In genomic region chr15:64050281-64051092, GRCh38 we compare ENCODE assay signal across 1 cellular context.
A peak's percentile ranks its signal among the peaks of the same experiment; 100 is the strongest.
TF ChIP-seq lines count a peak whose summit lies in the region.

No MANE protein-coding gene starts in this region.

TF ChIP-seq in HepG2, 621 proteins besides CTCF, POLR2A, EP300 and RAD21 (continued from another document):
- TF ChIP-seq ZNF281 (CRISPR knock-in tag; IDR thresholded peaks at IDR 0.05; ENCODE audit: borderline replicate concordance) = peak; percentile 78; the same call in 1 of the 2 replicates
- no peak for TF ChIP-seq SMC3 (IDR thresholded peaks at IDR 0.05; ENCODE audit: low read length)
- no peak for TF ChIP-seq NFE2L1 (CRISPR knock-in tag; IDR thresholded peaks at IDR 0.05; ENCODE audit: borderline replicate concordance)
- TF ChIP-seq, protein P1, sequence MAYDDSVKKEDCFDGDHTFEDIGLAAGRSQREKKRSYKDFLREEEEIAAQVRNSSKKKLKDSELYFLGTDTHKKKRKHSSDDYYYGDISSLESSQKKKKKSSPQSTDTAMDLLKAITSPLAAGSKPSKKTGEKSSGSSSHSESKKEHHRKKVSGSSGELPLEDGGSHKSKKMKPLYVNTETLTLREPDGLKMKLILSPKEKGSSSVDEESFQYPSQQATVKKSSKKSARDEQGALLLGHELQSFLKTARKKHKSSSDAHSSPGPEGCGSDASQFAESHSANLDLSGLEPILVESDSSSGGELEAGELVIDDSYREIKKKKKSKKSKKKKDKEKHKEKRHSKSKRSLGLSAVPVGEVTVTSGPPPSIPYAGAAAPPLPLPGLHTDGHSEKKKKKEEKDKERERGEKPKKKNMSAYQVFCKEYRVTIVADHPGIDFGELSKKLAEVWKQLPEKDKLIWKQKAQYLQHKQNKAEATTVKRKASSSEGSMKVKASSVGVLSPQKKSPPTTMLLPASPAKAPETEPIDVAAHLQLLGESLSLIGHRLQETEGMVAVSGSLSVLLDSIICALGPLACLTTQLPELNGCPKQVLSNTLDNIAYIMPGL (CRISPR knock-in tag; IDR thresholded peaks at IDR 0.05; ENCODE audit: borderline replicate concordance in 1 of 2, low read depth in 1 of 2) = no peak
- no peak for TF ChIP-seq ZBED4 (CRISPR knock-in tag; IDR thresholded peaks at IDR 0.05; ENCODE audit: borderline replicate concordance)
- TF ChIP-seq ZNF282 (IDR thresholded peaks at IDR 0.05; ENCODE audit: partially characterized antibody) = no peak
- peak; percentile 91 for TF ChIP-seq BCL6 (CRISPR knock-in tag; IDR thresholded peaks at IDR 0.05)
- TF ChIP-seq KDM6A (CRISPR knock-in tag; IDR thresholded peaks at IDR 0.05; ENCODE audit: low read depth) = no peak
- TF ChIP-seq ZNF75D (CRISPR knock-in tag; IDR thresholded peaks at IDR 0.05; ENCODE audit: borderline replicate concordance) = no peak
- TF ChIP-seq FOXA1 (IDR thresholded peaks at IDR 0.05) = no peak
- TF ChIP-seq FOXA1 (CRISPR knock-in tag; IDR thresholded peaks at IDR 0.05) = peak; percentile 40
- no peak for TF ChIP-seq NBN (conservative IDR thresholded peaks at IDR 0.05)
- TF ChIP-seq, protein P2, sequence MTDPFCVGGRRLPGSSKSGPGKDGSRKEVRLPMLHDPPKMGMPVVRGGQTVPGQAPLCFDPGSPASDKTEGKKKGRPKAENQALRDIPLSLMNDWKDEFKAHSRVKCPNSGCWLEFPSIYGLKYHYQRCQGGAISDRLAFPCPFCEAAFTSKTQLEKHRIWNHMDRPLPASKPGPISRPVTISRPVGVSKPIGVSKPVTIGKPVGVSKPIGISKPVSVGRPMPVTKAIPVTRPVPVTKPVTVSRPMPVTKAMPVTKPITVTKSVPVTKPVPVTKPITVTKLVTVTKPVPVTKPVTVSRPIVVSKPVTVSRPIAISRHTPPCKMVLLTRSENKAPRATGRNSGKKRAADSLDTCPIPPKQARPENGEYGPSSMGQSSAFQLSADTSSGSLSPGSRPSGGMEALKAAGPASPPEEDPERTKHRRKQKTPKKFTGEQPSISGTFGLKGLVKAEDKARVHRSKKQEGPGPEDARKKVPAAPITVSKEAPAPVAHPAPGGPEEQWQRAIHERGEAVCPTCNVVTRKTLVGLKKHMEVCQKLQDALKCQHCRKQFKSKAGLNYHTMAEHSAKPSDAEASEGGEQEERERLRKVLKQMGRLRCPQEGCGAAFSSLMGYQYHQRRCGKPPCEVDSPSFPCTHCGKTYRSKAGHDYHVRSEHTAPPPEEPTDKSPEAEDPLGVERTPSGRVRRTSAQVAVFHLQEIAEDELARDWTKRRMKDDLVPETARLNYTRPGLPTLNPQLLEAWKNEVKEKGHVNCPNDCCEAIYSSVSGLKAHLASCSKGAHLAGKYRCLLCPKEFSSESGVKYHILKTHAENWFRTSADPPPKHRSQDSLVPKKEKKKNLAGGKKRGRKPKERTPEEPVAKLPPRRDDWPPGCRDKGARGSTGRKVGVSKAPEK (CRISPR knock-in tag; IDR thresholded peaks at IDR 0.05; ENCODE audit: borderline replicate concordance) = no peak
- no peak for TF ChIP-seq ZFYVE20 (CRISPR knock-in tag; IDR thresholded peaks at IDR 0.05; ENCODE audit: borderline replicate concordance, low read depth)
- TF ChIP-seq ZFAT (CRISPR knock-in tag; conservative IDR thresholded peaks at IDR 0.05) = no peak
- peak; percentile 37; the same call in 1 of the 2 replicates for TF ChIP-seq ZNF263 (CRISPR knock-in tag; IDR thresholded peaks at IDR 0.05)
- TF ChIP-seq, protein P3, sequence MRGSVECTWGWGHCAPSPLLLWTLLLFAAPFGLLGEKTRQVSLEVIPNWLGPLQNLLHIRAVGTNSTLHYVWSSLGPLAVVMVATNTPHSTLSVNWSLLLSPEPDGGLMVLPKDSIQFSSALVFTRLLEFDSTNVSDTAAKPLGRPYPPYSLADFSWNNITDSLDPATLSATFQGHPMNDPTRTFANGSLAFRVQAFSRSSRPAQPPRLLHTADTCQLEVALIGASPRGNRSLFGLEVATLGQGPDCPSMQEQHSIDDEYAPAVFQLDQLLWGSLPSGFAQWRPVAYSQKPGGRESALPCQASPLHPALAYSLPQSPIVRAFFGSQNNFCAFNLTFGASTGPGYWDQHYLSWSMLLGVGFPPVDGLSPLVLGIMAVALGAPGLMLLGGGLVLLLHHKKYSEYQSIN (CRISPR knock-in tag; IDR thresholded peaks at IDR 0.05; ENCODE audit: borderline replicate concordance) = no peak
- no peak for TF ChIP-seq ZNF574 (CRISPR knock-in tag; IDR thresholded peaks at IDR 0.05)
- TF ChIP-seq ZNF451 (CRISPR knock-in tag; IDR thresholded peaks at IDR 0.05) = no peak
- TF ChIP-seq REXO4 (CRISPR knock-in tag; IDR thresholded peaks at IDR 0.05; ENCODE audit: borderline replicate concordance) = no peak
- no peak for TF ChIP-seq MAFK (conservative IDR thresholded peaks at IDR 0.05 in 1 of 2, IDR thresholded peaks at IDR 0.05 in 1 of 2; ENCODE audit: low read length in 2 of 2)
- TF ChIP-seq SNRNP70 (IDR thresholded peaks at IDR 0.05; ENCODE audit: low read depth, low read length) = no peak
- peak; percentile 84 for TF ChIP-seq SRF (IDR thresholded peaks at IDR 0.05; ENCODE audit: low read depth, low read length)
- TF ChIP-seq POLR2AphosphoS5 (IDR thresholded peaks at IDR 0.05; ENCODE audit: low read depth, low read length) = no peak
- peak; percentile 34 for TF ChIP-seq SALL1 (CRISPR knock-in tag; IDR thresholded peaks at IDR 0.05)
